Comparison of ENCODE assay signal across 7 cellular contexts in genomic region chr1:55211909-55212308, GRCh38. TPM values are rescaled to one million over a fixed set of nuclear protein-coding genes. Genes with fewer than 3 reads are reported as not detected.
DNase-seq lines count a peak whose midpoint lies in the region; ATAC-seq and TF ChIP-seq lines count a peak whose summit lies in the region.

No MANE protein-coding gene starts in this region.

- H3K27me3 Mint-ChIP-seq in activated T-helper 2 cell treated with anti-CD3 and anti-CD28 coated beads, Interferon-gamma antibody, Interleukin-2, Interleukin-4, amounts not matched to agents 10 μg/mL and 5 μg/mL and 100 μg/mL, durations not matched to agents 14 hours and 24 hours and 36 hours (ENCODE audit: low read depth) = no peaks in the 10 kb centered on the region
- peaks cover 7% of the 10 kb centered on the region for H3K27me3 Mint-ChIP-seq in endothelial cell (ENCODE audit: unreplicated experiment)

- intact Hi-C loops in activated T-helper 2 cell treated with anti-CD3 and anti-CD28 coated beads, Interferon-gamma antibody, Interleukin-2, Interleukin-4, amounts not matched to agents 10 μg/mL and 5 μg/mL and 100 μg/mL, durations not matched to agents 14 hours and 24 hours and 36 hours (cut with micrococcal nuclease) = loop anchor here (2.0 to 5.0 kb wide), 2 partner anchors 45 to 65 kb away; no protein-coding TSS in a partner anchor

- H3K36me3 Mint-ChIP-seq in activated T-helper 2 cell treated with anti-CD3 and anti-CD28 coated beads, Interferon-gamma antibody, Interleukin-2, Interleukin-4, amounts not matched to agents 10 μg/mL and 5 μg/mL and 100 μg/mL, durations not matched to agents 14 hours and 24 hours and 36 hours (ENCODE audit: low read depth) = peaks cover 33% of the 10 kb centered on the region
- peaks cover 13% of the 10 kb centered on the region for H3K36me3 Mint-ChIP-seq in endothelial cell (ENCODE audit: low read depth, unreplicated experiment)

- no peaks in the 10 kb centered on the region for H3K27me3 ChIP-seq in rectal smooth muscle tissue (ENCODE audit: control insufficient read depth, insufficient read depth, low read length)

- peak overlapping the region; percentile 48 for H3K27ac ChIP-seq in rectal smooth muscle tissue (ENCODE audit: low read depth, low read length)

- H3K4me1 ChIP-seq in rectal smooth muscle tissue (ENCODE audit: control insufficient read depth, insufficient read depth, low read length) = peaks cover 15% of the 10 kb centered on the region

- no peaks in the 10 kb centered on the region for H3K9me3 Mint-ChIP-seq in activated T-helper 2 cell treated with anti-CD3 and anti-CD28 coated beads, Interferon-gamma antibody, Interleukin-2, Interleukin-4, amounts not matched to agents 10 μg/mL and 5 μg/mL and 100 μg/mL, durations not matched to agents 14 hours and 24 hours and 36 hours
- H3K9me3 Mint-ChIP-seq in endothelial cell (ENCODE audit: unreplicated experiment) = no peaks in the 10 kb centered on the region

- no peak overlapping the region for H3K9ac ChIP-seq in rectal smooth muscle tissue (ENCODE audit: low read length)

- no peaks in the 10 kb centered on the region for H3K36me3 ChIP-seq in rectal smooth muscle tissue (ENCODE audit: control insufficient read depth, insufficient read depth, low read length)

- H3K4me3 Mint-ChIP-seq in activated T-helper 2 cell treated with anti-CD3 and anti-CD28 coated beads, Interferon-gamma antibody, Interleukin-2, Interleukin-4, amounts not matched to agents 10 μg/mL and 5 μg/mL and 100 μg/mL, durations not matched to agents 14 hours and 24 hours and 36 hours (ENCODE audit: low read depth) = peak overlapping the region; percentile 91
- H3K4me3 Mint-ChIP-seq in endothelial cell (ENCODE audit: unreplicated experiment) = no peak overlapping the region

- no peak overlapping the region for H3K4me3 ChIP-seq in rectal smooth muscle tissue (ENCODE audit: low read length)

- peak; percentile 42 for ATAC-seq in GM18870 (IDR thresholded peaks at IDR 0.05; ENCODE audit: unreplicated experiment)
- ATAC-seq in HG03175 (IDR thresholded peaks at IDR 0.05; ENCODE audit: unreplicated experiment) = peak; percentile 40

- H3K4me1 Mint-ChIP-seq in activated T-helper 2 cell treated with anti-CD3 and anti-CD28 coated beads, Interferon-gamma antibody, Interleukin-2, Interleukin-4, amounts not matched to agents 10 μg/mL and 5 μg/mL and 100 μg/mL, durations not matched to agents 14 hours and 24 hours and 36 hours (ENCODE audit: low read depth) = peaks cover 62% of the 10 kb centered on the region
- H3K4me1 Mint-ChIP-seq in endothelial cell (ENCODE audit: unreplicated experiment) = peaks cover 57% of the 10 kb centered on the region

- peak overlapping the region; percentile 54 for H3K27ac Mint-ChIP-seq in activated T-helper 2 cell treated with anti-CD3 and anti-CD28 coated beads, Interferon-gamma antibody, Interleukin-2, Interleukin-4, amounts not matched to agents 10 μg/mL and 5 μg/mL and 100 μg/mL, durations not matched to agents 14 hours and 24 hours and 36 hours
- H3K27ac Mint-ChIP-seq in endothelial cell (ENCODE audit: unreplicated experiment) = no peak overlapping the region

- DNase-seq in activated T-helper 2 cell treated with anti-CD3 and anti-CD28 coated beads, Interferon-gamma antibody, Interleukin-2, Interleukin-4, amounts not matched to agents 10 μg/mL and 5 μg/mL and 100 μg/mL, durations not matched to agents 14 hours and 24 hours and 36 hours (ENCODE audit: low spot score) = no peak
- no peak for DNase-seq in stimulated activated naive CD4-positive, alpha-beta T cell (lab: John Stamatoyannopoulos, UW)
- DNase-seq in NCI-H1105 (lab: John Stamatoyannopoulos, UW) (no peak), endothelial cell (ENCODE audit: low spot score) (no peak)

- TF ChIP-seq CTCF in endothelial cell (IDR thresholded peaks at IDR 0.05; ENCODE audit: unreplicated experiment) = no peak

RNA-seq across cellular contexts. Expression of gene USP24, which starts 3.3 kb away (rescaled TPM):
- total RNA-seq in activated T-helper 2 cell treated with anti-CD3 and anti-CD28 coated beads, Interferon-gamma antibody, Interleukin-2, Interleukin-4, amounts not matched to agents 10 μg/mL and 5 μg/mL and 100 μg/mL, durations not matched to agents 14 hours and 24 hours and 36 hours = 42.6 and 44.0 TPM in 2 replicates
- 37.7 TPM for total RNA-seq in endothelial cell (ENCODE audit: unreplicated experiment)
